Comparison of ENCODE assay signal across 19 cellular contexts in genomic region chr19:53951436-53951835, GRCh38. TPM values are rescaled to one million over a fixed set of nuclear protein-coding genes. Genes with fewer than 3 reads are reported as not detected.
A peak's percentile ranks its signal among the peaks of the same experiment; 100 is the strongest.
DNase-seq lines count a peak whose midpoint lies in the region; ATAC-seq, FAIRE-seq and TF ChIP-seq lines count a peak whose summit lies in the region.
"Had no signal": no experiment of that assay in that cellular context is flagged by ENCODE, and none has a peak within 500 bp of the region (broad histone marks: within the 10 kb centered on the region; RNA-seq: fewer than 3 reads in every experiment).

No MANE protein-coding gene starts in this region.

- peak; percentile 23 for FAIRE-seq in A549 (lab: Jason Lieb, UNC)
- FAIRE-seq: G401.6, GM12891, H54, HepG2, HTR-8/SVneo had no signal

- CTCF ChIA-PET in A549 (lab: Yijun Ruan, JAX) (interaction anchor here (0.9 to 3.2 kb wide), 7 partner anchors 9 to 72 kb away, joined by 3 to 13 read pairs (median 5); no protein-coding TSS in a partner anchor), Panc1 (lab: Charles Lee) (interaction anchor here (0.5 to 1.4 kb wide), 2 partner anchors 74 to 178 kb away, joined by 3 read pairs; no protein-coding TSS in a partner anchor), T-cell (lab: Charles Lee) (no interaction called here)

- H3K27me3 Mint-ChIP-seq in GM23338 (ENCODE audit: insufficient read depth, low read depth, poor library complexity): peaks cover 9% of the 10 kb centered on the region
- peaks cover 5% of the 10 kb centered on the region for H3K27me3 Mint-ChIP-seq in endothelial cell (ENCODE audit: unreplicated experiment)
- peaks cover 29 to 42% of the 10 kb centered on the region in 2 donors for H3K27me3 Mint-ChIP-seq in T-cell

- TF ChIP-seq POLR2A in A549 (IDR thresholded peaks at IDR 0.05; ENCODE audit: low read length) (no peak), upper lobe of left lung (IDR thresholded peaks at IDR 0.05) (no peak)

- in situ Hi-C loops in Panc1 (cut with HindIII; ENCODE audit: low pct_unique_long_range_greater_than_20kb, low sequenced_read_pairs): no loop called here

- H3K27ac ChIP-seq in A549 (no peak overlapping the region; a peak in 1 of 6 replicates), GM23338 (ENCODE audit: low read depth) (no peak overlapping the region), Panc1 (ENCODE audit: low read length) (no peak overlapping the region), upper lobe of left lung (no peak overlapping the region)
- H3K27ac ChIP-seq: KMS-11 had no signal

- POLR2A ChIA-PET in A549 (lab: Yijun Ruan, JAX): interaction anchor here (2.2 kb wide), 1 partner anchor 29 kb away, joined by 5 read pairs; no protein-coding TSS in a partner anchor
- POLR2A ChIA-PET in Panc1 (lab: Charles Lee): no interaction called here
- POLR2A ChIA-PET in T-cell (lab: Charles Lee): no interaction called here

- H3K4me3 Mint-ChIP-seq in GM23338 (no peak overlapping the region), endothelial cell (ENCODE audit: unreplicated experiment) (peak overlapping the region; percentile 33), T-cell (no peak overlapping the region)
- H3K4me3 Mint-ChIP-seq: CD4-positive, CD25-positive, alpha-beta regulatory T cell had no signal

- H3K4me1 ChIP-seq in A549: no peaks in the 10 kb centered on the region
- H3K4me1 ChIP-seq in GM23338 (ENCODE audit: insufficient read depth): peaks cover 26% of the 10 kb centered on the region
- no peaks in the 10 kb centered on the region for H3K4me1 ChIP-seq in Panc1 (ENCODE audit: control insufficient read depth, insufficient read depth, low read length)
- no peaks in the 10 kb centered on the region for H3K4me1 ChIP-seq in upper lobe of left lung

- H3K36me3 Mint-ChIP-seq in GM23338 (ENCODE audit: low read depth) (peaks cover 3% of the 10 kb centered on the region; the same call in 2 of the 3 replicates), endothelial cell (ENCODE audit: low read depth, unreplicated experiment) (peaks cover 3% of the 10 kb centered on the region), T-cell (no peaks in the 10 kb centered on the region)
- H3K36me3 Mint-ChIP-seq: CD4-positive, CD25-positive, alpha-beta regulatory T cell had no signal

- H3K4me3 ChIP-seq in A549: no peak overlapping the region
- H3K4me3 ChIP-seq in GM23338: no peak overlapping the region
- no peak overlapping the region for H3K4me3 ChIP-seq in Panc1 (ENCODE audit: low read depth in 2 of 2, low read length in 2 of 2)
- H3K4me3 ChIP-seq in upper lobe of left lung: no peak overlapping the region

- no peak overlapping the region for H3K27ac Mint-ChIP-seq in GM23338
- H3K27ac Mint-ChIP-seq in endothelial cell (ENCODE audit: unreplicated experiment): peak overlapping the region; percentile 76
- H3K27ac Mint-ChIP-seq in T-cell: no peak overlapping the region
- H3K27ac Mint-ChIP-seq: CD4-positive, CD25-positive, alpha-beta regulatory T cell had no signal

- ATAC-seq in A549 (no peak), GM23338 (no peak), Panc1 (0 out of 2 replicates have a peak, but pooled peaks have one; percentile 25), upper lobe of left lung (ENCODE audit: low FRiP score in 2 of 2) (no peak), GM18909 (IDR thresholded peaks at IDR 0.05; ENCODE audit: poor library complexity, unreplicated experiment) (no peak), T-cell (replicated peaks in 1 of 4) (no peak)
- ATAC-seq: HepG2 had no signal

- H3K79me2 ChIP-seq in GM23338 (replicated peaks; ENCODE audit: insufficient read depth): no peaks in the 10 kb centered on the region

- no peaks in the 10 kb centered on the region; the same call in 1 of the 2 replicates for H3K9me2 ChIP-seq in GM23338 (ENCODE audit: insufficient read depth)

- H3K4me1 Mint-ChIP-seq in GM23338 (peaks cover 32% of the 10 kb centered on the region), endothelial cell (ENCODE audit: unreplicated experiment) (peaks cover 13% of the 10 kb centered on the region), T-cell (no peaks in the 10 kb centered on the region)
- H3K4me1 Mint-ChIP-seq: CD4-positive, CD25-positive, alpha-beta regulatory T cell had no signal

- H3K9me3 Mint-ChIP-seq in GM23338 (no peaks in the 10 kb centered on the region; the same call in 2 of the 3 replicates), endothelial cell (ENCODE audit: unreplicated experiment) (no peaks in the 10 kb centered on the region), T-cell (no peaks in the 10 kb centered on the region)

- WGBS in A549 (ENCODE audit: missing lambda C conversion rate): 59% methylated on average over 11 of the region's 11 CpGs
- WGBS in upper lobe of left lung, 2 donors: 39 to 42% methylated on average over 11 of the region's 11 CpGs

- intact Hi-C loops in Panc1 (cut with micrococcal nuclease; ENCODE audit: unreplicated experiment): no loop called here

- TF ChIP-seq CTCF in A549 (IDR thresholded peaks at IDR 0.05) (no peak), GM23338 (conservative IDR thresholded peaks at IDR 0.05; ENCODE audit: low read depth in 2 of 2) (no peak), Panc1 (IDR thresholded peaks at IDR 0.05) (no peak), endothelial cell (IDR thresholded peaks at IDR 0.05; ENCODE audit: unreplicated experiment) (no peak), upper lobe of left lung (IDR thresholded peaks at IDR 0.05) (no peak)

- H3F3A ChIP-seq in GM23338 (replicated peaks; ENCODE audit: low read depth): peaks cover 7% of the 10 kb centered on the region; the same call in 1 of the 2 replicates

- H3K36me3 ChIP-seq in GM23338 (ENCODE audit: insufficient read depth) (no peaks in the 10 kb centered on the region), Panc1 (ENCODE audit: control insufficient read depth, insufficient read depth, low read length) (no peaks in the 10 kb centered on the region), upper lobe of left lung (no peaks in the 10 kb centered on the region)

- DNase-seq in A549 (ENCODE audit: low read depth in 1 of 2, low spot score in 1 of 2): no peak
- peak; percentile 51 for DNase-seq in GM23338 (ENCODE audit: low spot score)
- no peak for DNase-seq in Panc1 (ENCODE audit: low read depth, low spot score)
- no peak for DNase-seq in endothelial cell (ENCODE audit: low spot score)
- DNase-seq in upper lobe of left lung: no peak
- DNase-seq in stimulated activated CD4-positive, alpha-beta T cell treated with anti-CD3 and anti-CD28 coated beads, Interleukin-2, amount 100 ng/mL, for 48 hours: no peak
- no peak for DNase-seq in T-cell
- DNase-seq: Calu3; CD4-positive, CD25-positive, alpha-beta regulatory T cell; DMS 273 treated with DMSO at 0.1 percent for 48 hours; EL had no signal

- no peak overlapping the region for H2AFZ ChIP-seq in GM23338

- no TSS peak for BruUV-seq in Panc1 (replicated peaks; lab: Mats Ljungman, UMichigan)

- H3K4me2 ChIP-seq in A549 (no peak overlapping the region), GM23338 (no peak overlapping the region)
- H3K4me2 ChIP-seq: KMS-11 had no signal

- no peak for TF ChIP-seq EP300 in A549 (IDR thresholded peaks at IDR 0.05)
- no peak for TF ChIP-seq EP300 in upper lobe of left lung (IDR thresholded peaks at IDR 0.05)

- H4K20me1 ChIP-seq in GM23338 (replicated peaks; ENCODE audit: insufficient read depth): no peaks in the 10 kb centered on the region

- H3K27me3 ChIP-seq in GM23338 (ENCODE audit: insufficient read depth): no peaks in the 10 kb centered on the region; the same call in 1 of the 2 replicates
- no peaks in the 10 kb centered on the region for H3K27me3 ChIP-seq in Panc1 (ENCODE audit: control insufficient read depth, insufficient read depth, low read length)
- no peaks in the 10 kb centered on the region for H3K27me3 ChIP-seq in upper lobe of left lung

- no peaks in the 10 kb centered on the region for H3K9me3 ChIP-seq in A549
- H3K9me3 ChIP-seq in Panc1 (ENCODE audit: control insufficient read depth, insufficient read depth, low read depth, low read length): no peaks in the 10 kb centered on the region
- H3K9me3 ChIP-seq in upper lobe of left lung: no peaks in the 10 kb centered on the region

- TF ChIP-seq RAD21 in A549 (conservative IDR thresholded peaks at IDR 0.05 in 1 of 2, IDR thresholded peaks at IDR 0.05 in 1 of 2): no peak

RNA-seq across cellular contexts. Expression of gene CACNG8, which starts 11.3 kb away (rescaled TPM):
- polyA plus RNA-seq in A549 (2011; rRNA removed) (1.1 and 1.5 TPM in 2 replicates), A549 (2017; fragmentation: RNase III; extraction: RNeasy Plus Mini Kit Qiagen cat#74134 plus additional on column Dnase treatment) (4.6 to 6.9 TPM (median 5.8 TPM) in 3 replicates), GM23338 (2016; fragmentation: Nextera tagmentation; extraction: Ambion mirVana) (2.2 TPM in 2 replicates)
- 0.69 and 0.74 TPM in 2 replicates for polyA plus RNA-seq in A549 (2012; cell fraction: cytosol; rRNA removed)
- polyA plus RNA-seq in A549 (2012; cell fraction: nucleus; rRNA removed): 3.2 and 5.0 TPM in 2 replicates
- polyA minus RNA-seq in A549 (2011; rRNA and poly(A)+ RNA removed): 0.87 and 1.3 TPM in 2 replicates
- total RNA-seq in GM23338 (2014; rRNA removed; shearing (Covaris generic)): 3.1 and 3.9 TPM in 2 replicates
- total RNA-seq in Panc1 (2021; ENCODE audit: unreplicated experiment) (17.7 TPM), endothelial cell (ENCODE audit: unreplicated experiment) (12.9 TPM), upper lobe of left lung (under 1 TPM in 4 of 6 donors, not detected in 2; 0.09 to 0.44 (median 0.26) TPM), T-cell (under 1 TPM in 1 of 5 donors, not detected in 4; 0.03 TPM)
- polyA plus RNA-seq in Panc1 (2012; ENCODE audit: insufficient read length): 16.0 TPM
- total RNA-seq: CD4-positive, CD25-positive, alpha-beta regulatory T cell; HepG2 had no signal
- polyA plus RNA-seq: CD4-positive, CD25-positive, alpha-beta regulatory T cell; HepG2 had no signal

RNA-seq across cellular contexts. Expression of gene CACNG6, which starts 40.0 kb away (rescaled TPM):
- polyA plus RNA-seq in A549 (2011; rRNA removed) (15.6 and 16.2 TPM in 2 replicates), A549 (2017; fragmentation: RNase III; extraction: RNeasy Plus Mini Kit Qiagen cat#74134 plus additional on column Dnase treatment) (4.4 to 8.2 TPM (median 7.3 TPM) in 3 replicates), GM23338 (2016; fragmentation: Nextera tagmentation; extraction: Ambion mirVana) (1.5 and 1.8 TPM in 2 replicates)
- polyA plus RNA-seq in A549 (2012; cell fraction: cytosol; rRNA removed): 11.5 and 18.6 TPM in 2 replicates
- 18.5 and 21.7 TPM in 2 replicates for polyA plus RNA-seq in A549 (2012; cell fraction: nucleus; rRNA removed)
- polyA minus RNA-seq in A549 (2011; rRNA and poly(A)+ RNA removed): 8.8 and 9.3 TPM in 2 replicates
- 0.23 and 0.38 TPM in 2 replicates for total RNA-seq in GM23338 (2014; rRNA removed; shearing (Covaris generic))
- total RNA-seq in Panc1 (2021; ENCODE audit: unreplicated experiment) (14.6 TPM), endothelial cell (ENCODE audit: unreplicated experiment) (0.21 TPM), upper lobe of left lung (10 to 100 TPM in 1 of 6 donors, 1 to 10 TPM in 3, not detected in 2; 1.5 to 11.5 (median 5.6) TPM), T-cell (not detected)
- polyA plus RNA-seq in Panc1 (2012; ENCODE audit: insufficient read length): 20.6 TPM
- total RNA-seq: A673; CD4-positive, CD25-positive, alpha-beta regulatory T cell; HepG2 had no signal
- polyA plus RNA-seq: CD4-positive, CD25-positive, alpha-beta regulatory T cell; HepG2 had no signal

RNA-seq across cellular contexts. Expression of gene CACNG7, which starts 42.4 kb away (rescaled TPM):
- polyA plus RNA-seq in A549 (2011; rRNA removed) (11.5 and 12.8 TPM in 2 replicates), A549 (2017; fragmentation: RNase III; extraction: RNeasy Plus Mini Kit Qiagen cat#74134 plus additional on column Dnase treatment) (6.3 to 7.6 TPM (median 6.8 TPM) in 3 replicates), GM23338 (2016; fragmentation: Nextera tagmentation; extraction: Ambion mirVana) (9.4 and 9.8 TPM in 2 replicates)
- polyA plus RNA-seq in A549 (2012; cell fraction: cytosol; rRNA removed): 26.4 and 37.4 TPM in 2 replicates
- 33.7 and 37.2 TPM in 2 replicates for polyA plus RNA-seq in A549 (2012; cell fraction: nucleus; rRNA removed)
- polyA minus RNA-seq in A549 (2011; rRNA and poly(A)+ RNA removed): 6.0 and 7.6 TPM in 2 replicates
- 15.6 and 17.9 TPM in 2 replicates for total RNA-seq in GM23338 (2014; rRNA removed; shearing (Covaris generic))
- total RNA-seq in Panc1 (2021; ENCODE audit: unreplicated experiment) (7.7 TPM), endothelial cell (ENCODE audit: unreplicated experiment) (0.51 TPM), upper lobe of left lung (not detected), T-cell (not detected)
- polyA plus RNA-seq in Panc1 (2012; ENCODE audit: insufficient read length): 50.5 TPM
- total RNA-seq: A673; Calu3; CD4-positive, CD25-positive, alpha-beta regulatory T cell; HepG2 had no signal
- polyA plus RNA-seq: CD4-positive, CD25-positive, alpha-beta regulatory T cell; HepG2 had no signal

Comparison
In these comparisons a context has a peak if more than half of its experiments do, and no peak if none do; other contexts are left out.
1. CTCF ChIA-PET loops: an anchor here in A549 (0.9 to 3.2 kb wide) and Panc1 (0.5 to 1.4 kb wide); none called in T-cell.